Comparison of ENCODE assay signal across 24 cellular contexts in genomic region chr10:7339503-7339902, GRCh38.
"Had no signal": no experiment of that assay in that cellular context is flagged by ENCODE, and none has a peak within 500 bp of the region (broad histone marks: within the 10 kb centered on the region; RNA-seq: fewer than 3 reads in every experiment).

No MANE protein-coding gene starts in this region.

- DNase-seq: activated B cell treated with CpG ODN at 0.5 μM for 24 hours; activated CD4-positive, alpha-beta T cell treated with anti-CD3 and anti-CD28 coated beads for 4 hours; activated CD8-positive, alpha-beta T cell treated with anti-CD3 and anti-CD28 coated beads for 36 hours; activated effector memory CD4-positive, alpha-beta T cell treated with Interleukin-2 at 50 U/mL for 16 hours; activated naive CD4-positive, alpha-beta T cell treated with anti-CD3 and anti-CD28 coated beads, Interleukin-2, amount 10 ng/mL, durations not matched to agents 7 days and 5 days; activated naive CD8-positive, alpha-beta T cell treated with anti-CD3 and anti-CD28 coated beads, Interleukin-2, amount 50 U/mL, for 24 hours; activated T-cell treated with anti-CD3 and anti-CD28 coated beads, Interleukin-2, amount 50 U/mL, for 1 hour; cerebellar nuclear complex; cortex of kidney; effector CD8-positive, alpha-beta T cell; immature natural killer cell; kidney glomerular epithelial cell; mesenchymal stem cell; naive thymus-derived CD4-positive, alpha-beta T cell; stimulated activated CD4-positive, alpha-beta T cell treated with anti-CD3 and anti-CD28 coated beads, Interleukin-12 subunit alpha, Interleukin-12 subunit beta, amount 100 ng/mL, for 4 hours; stimulated activated CD4-positive, alpha-beta T cell treated with anti-CD3 and anti-CD28 coated beads, Interleukin-1b, Interleukin-23, amount 100 ng/mL, for 48 hours; stimulated activated CD8-positive, alpha-beta memory T cell treated with anti-CD3 and anti-CD28 coated beads, Interleukin-4, amount 100 ng/mL, for 48 hours; stimulated activated naive CD8-positive, alpha-beta T cell treated with anti-CD3 and anti-CD28 coated beads, Interleukin-15, Interleukin-2, amounts not matched to agents 100 U/mL and 50 U/mL, for 24 hours; transverse colon; uterus had no signal

- H3K27ac Mint-ChIP-seq: activated B cell treated with CpG ODN at 0.5 μM for 24 hours; T-helper 2 cell treated with Interferon-gamma antibody and Interleukin-4, amounts not matched to agents 5 μg/mL and 100 μg/mL, for 36 hours had no signal

- H3K27me3 ChIP-seq: esophagus muscularis mucosa, suprapubic skin, transverse colon, uterus had no signal

- H2AFZ ChIP-seq: parathyroid adenoma had no signal

- H3K9me3 Mint-ChIP-seq: activated naive CD8-positive, alpha-beta T cell treated with anti-CD3 and anti-CD28 coated beads, Interleukin-2, amount 50 U/mL, for 24 hours; immature natural killer cell had no signal

- H3K4me1 ChIP-seq: parathyroid adenoma, suprapubic skin, transverse colon, uterus had no signal

- H3K4me3 Mint-ChIP-seq: activated B cell treated with CpG ODN at 0.5 μM for 24 hours; activated CD8-positive, alpha-beta T cell treated with anti-CD3 and anti-CD28 coated beads for 36 hours; activated naive CD4-positive, alpha-beta T cell treated with anti-CD3 and anti-CD28 coated beads, Interleukin-2, amount 10 ng/mL, durations not matched to agents 7 days and 5 days; activated naive CD8-positive, alpha-beta T cell treated with anti-CD3 and anti-CD28 coated beads, Interleukin-2, amount 50 U/mL, for 24 hours; immature natural killer cell; naive thymus-derived CD4-positive, alpha-beta T cell; T-helper 2 cell treated with Interferon-gamma antibody and Interleukin-4, amounts not matched to agents 5 μg/mL and 100 μg/mL, for 36 hours had no signal

- ATAC-seq: activated CD8-positive, alpha-beta T cell treated with anti-CD3 and anti-CD28 coated beads for 36 hours; activated naive CD8-positive, alpha-beta T cell treated with anti-CD3 and anti-CD28 coated beads, Interleukin-2, amount 50 U/mL, for 24 hours; naive thymus-derived CD4-positive, alpha-beta T cell; stimulated activated naive CD8-positive, alpha-beta T cell treated with anti-CD3 and anti-CD28 coated beads, Interleukin-15, Interleukin-2, amounts not matched to agents 100 U/mL and 50 U/mL, for 24 hours had no signal

- H3K4me3 ChIP-seq: esophagus muscularis mucosa, suprapubic skin, transverse colon, uterus had no signal

- H3K36me3 ChIP-seq: suprapubic skin, transverse colon, uterus had no signal

- H3K9me3 ChIP-seq: esophagus muscularis mucosa, suprapubic skin, transverse colon, uterus had no signal

- H3K27me3 Mint-ChIP-seq: activated B cell treated with CpG ODN at 0.5 μM for 24 hours; activated CD8-positive, alpha-beta T cell treated with anti-CD3 and anti-CD28 coated beads for 36 hours; activated naive CD4-positive, alpha-beta T cell treated with anti-CD3 and anti-CD28 coated beads, Interleukin-2, amount 10 ng/mL, durations not matched to agents 7 days and 5 days; activated naive CD8-positive, alpha-beta T cell treated with anti-CD3 and anti-CD28 coated beads, Interleukin-2, amount 50 U/mL, for 24 hours; naive thymus-derived CD4-positive, alpha-beta T cell had no signal

- H3K27ac ChIP-seq: esophagus muscularis mucosa, parathyroid adenoma, suprapubic skin, transverse colon, uterus had no signal
